10 cellular contexts compared by ENCODE assay signal in genomic region chr11:75429641-75429901, GRCh38. TPM values are rescaled to one million over a fixed set of nuclear protein-coding genes. Genes with fewer than 3 reads are reported as not detected.
A peak's percentile ranks its signal among the peaks of the same experiment; 100 is the strongest.
DNase-seq lines count a peak whose midpoint lies in the region; ATAC-seq, FAIRE-seq and TF ChIP-seq lines count a peak whose summit lies in the region.
"Had no signal": no experiment of that assay in that cellular context is flagged by ENCODE, and none has a peak within 500 bp of the region (broad histone marks: within the 10 kb centered on the region; RNA-seq: fewer than 3 reads in every experiment).

No MANE protein-coding gene starts in this region.

- 43% methylated on average over 7 of the region's 25 CpGs; no CpG with 5 or more reads in 1 of the 2 experiments for WGBS in H1 (ENCODE audit: extremely low coverage in 1 of 2, insufficient coverage in 1 of 2, insufficient read length in 1 of 2, insufficient replicate concordance in 2 of 2, low coverage in 1 of 2, low lambda C conversion rate in 2 of 2, missing lambda C conversion rate in 1 of 2), 2 experiments
- WGBS in trophoblast cell (ENCODE audit: extremely low coverage, insufficient coverage, insufficient read length) = no CpG with 5 or more reads among the region's 25 CpGs
- 15 to 32% (median 23%) methylated on average over 15 to 25 of the region's 25 CpGs for WGBS in heart left ventricle, 4 donors

- in situ Hi-C loops in ACHN (cut with HindIII; ENCODE audit: low pct_ligation_motif_present, low pct_unique_long_range_greater_than_20kb, low sequenced_read_pairs) = no loop called here

- H3K4ac ChIP-seq in H1 (replicated peaks; ENCODE audit: insufficient read length, low read depth, low read length) = no peak overlapping the region
- H3K4ac ChIP-seq in trophoblast cell (ENCODE audit: low read depth, low read length) = no peak overlapping the region

- H2AK5ac ChIP-seq in H1 (ENCODE audit: low read depth, low read length) (no peak overlapping the region), trophoblast cell (ENCODE audit: low read length) (no peak overlapping the region)

- no peak overlapping the region for H2BK15ac ChIP-seq in H1 (ENCODE audit: low read length)

- no peak overlapping the region for H2AFZ ChIP-seq in H1 (ENCODE audit: low read length)
- peak overlapping the region; percentile 61 for H2AFZ ChIP-seq in trophoblast cell (ENCODE audit: insufficient read depth, low read length, poor library complexity)

- no peak for ATAC-seq in CD4-positive, CD25-positive, alpha-beta regulatory T cell (ENCODE audit: low read depth in 2 of 2)
- ATAC-seq in RWPE2 (ENCODE audit: low read depth) = no peak
- no peak for ATAC-seq in heart left ventricle

- no peak overlapping the region for H3K4me3 ChIP-seq in CD4-positive, CD25-positive, alpha-beta regulatory T cell (ENCODE audit: low read depth, low read length)
- peak overlapping the region; percentile 37 for H3K4me3 ChIP-seq in RWPE2 (ENCODE audit: severe bottlenecking)
- peak overlapping the region in 1 of 4 experiments; percentile 27; a peak in 3 of 8 replicates for H3K4me3 ChIP-seq in H1 (ENCODE audit: extremely low read depth in 1 of 4, insufficient read depth in 2 of 4, low read depth in 3 of 4, low read length in 4 of 4)
- peak overlapping the region; percentile 57 for H3K4me3 ChIP-seq in trophoblast cell (ENCODE audit: low read depth, low read length)
- H3K4me3 ChIP-seq in heart left ventricle = peak overlapping the region in 6 of 12 donors; percentile 16 to 59 (median 50)

- H3K14ac ChIP-seq in H1 (ENCODE audit: insufficient read length) = no peak overlapping the region
- no peak overlapping the region for H3K14ac ChIP-seq in trophoblast cell (ENCODE audit: low read length)

- no peaks in the 10 kb centered on the region for H3K79me2 ChIP-seq in H1 (ENCODE audit: control insufficient read depth in 1 of 2, insufficient read depth in 2 of 2, low read length in 2 of 2)
- no peaks in the 10 kb centered on the region for H3K79me2 ChIP-seq in trophoblast cell (ENCODE audit: control insufficient read depth, insufficient read depth, low read length, poor library complexity)

- POLR2A ChIA-PET in H1 (lab: Charles Lee; ENCODE audit: partially characterized antibody) = interaction anchor here (0.8 to 27.9 kb wide), 4 partner anchors 9 to 168 kb away, joined by 3 to 570 read pairs (median 12); partner anchors contain the start of gene RPS3

- no peak overlapping the region for H4K5ac ChIP-seq in H1 (ENCODE audit: insufficient read length, low read depth, low read length)

- H2BK5ac ChIP-seq in H1 (ENCODE audit: low read depth, low read length) (no peak overlapping the region), trophoblast cell (ENCODE audit: low read depth, low read length, poor library complexity) (no peak overlapping the region)

- CTCF ChIA-PET in H1 (lab: Charles Lee; ENCODE audit: partially characterized antibody) = interaction anchor here (0.7 to 18.5 kb wide), 7 partner anchors 14 to 130 kb away, joined by 3 to 201 read pairs (median 4); partner anchors contain the start of gene GDPD5

- DNase-seq in CD4-positive, CD25-positive, alpha-beta regulatory T cell = no peak
- no peak for DNase-seq in RWPE2 (ENCODE audit: low spot score)
- no peak for DNase-seq in H1 (ENCODE audit: low read depth in 1 of 2, low spot score in 2 of 2)
- no peak for DNase-seq in trophoblast cell
- DNase-seq in HCEC 1CT = no peak
- DNase-seq in RPMI8226 = no peak
- no peak for DNase-seq in ACHN
- no peak for DNase-seq in heart left ventricle
- DNase-seq: kidney glomerular epithelial cell had no signal

- H3K9ac ChIP-seq in H1 (replicated peaks in 1 of 4; ENCODE audit: extremely low read depth in 1 of 4, low read depth in 3 of 4, low read length in 3 of 4) = no peak overlapping the region
- H3K9ac ChIP-seq in trophoblast cell (ENCODE audit: low read length) = no peak overlapping the region

- H3K36me3 ChIP-seq in CD4-positive, CD25-positive, alpha-beta regulatory T cell (ENCODE audit: control insufficient read depth, insufficient read depth, low read length) = no peaks in the 10 kb centered on the region
- no peaks in the 10 kb centered on the region for H3K36me3 ChIP-seq in RWPE2 (ENCODE audit: low read depth)
- peaks cover 0 to 17% (median 0%) of the 10 kb centered on the region in 4 experiments; a peak in 3 of 8 replicates for H3K36me3 ChIP-seq in H1 (ENCODE audit: control insufficient read depth in 2 of 4, insufficient read depth in 4 of 4, low read length in 3 of 4)
- H3K36me3 ChIP-seq in trophoblast cell (ENCODE audit: control insufficient read depth in 1 of 2, insufficient read depth in 2 of 2, low read length in 2 of 2) = peaks cover 0 to 2% of the 10 kb centered on the region in 2 experiments
- no peaks in the 10 kb centered on the region for H3K36me3 ChIP-seq in heart left ventricle
- H3K36me3 ChIP-seq: transverse colon had no signal

- no peaks in the 10 kb centered on the region for H3K36me3 Mint-ChIP-seq in CD4-positive, CD25-positive, alpha-beta regulatory T cell

- peaks cover 0 to 4% (median 2%) of the 10 kb centered on the region in 7 donors for H3K9me3 Mint-ChIP-seq in CD4-positive, CD25-positive, alpha-beta regulatory T cell

- FAIRE-seq in H1 (lab: Jason Lieb, UNC) = no peak

- peak overlapping the region; percentile 35 to 96 (median 84) for H3K27ac Mint-ChIP-seq in CD4-positive, CD25-positive, alpha-beta regulatory T cell

- peaks cover 45% of the 10 kb centered on the region for H3K27me3 Mint-ChIP-seq in CD4-positive, CD25-positive, alpha-beta regulatory T cell

- H3K79me1 ChIP-seq in H1 (ENCODE audit: low read depth, low read length) (no peaks in the 10 kb centered on the region), trophoblast cell (ENCODE audit: low read length) (no peaks in the 10 kb centered on the region)

- no peak for TF ChIP-seq EP300 in H1 (IDR thresholded peaks at IDR 0.05; ENCODE audit: borderline replicate concordance in 1 of 2, low read depth in 2 of 2, low read length in 2 of 2)

- H4K8ac ChIP-seq in H1 (ENCODE audit: extremely low read depth, insufficient read depth, low read length) (no peak overlapping the region), trophoblast cell (ENCODE audit: low read depth, low read length) (no peak overlapping the region)

- H3K4me1 Mint-ChIP-seq in CD4-positive, CD25-positive, alpha-beta regulatory T cell = peaks cover 0 to 29% (median 17%) of the 10 kb centered on the region in 4 donors

- intact Hi-C loops in heart left ventricle (cut with DNase I) = no loop called here

- H4K91ac ChIP-seq in H1 (replicated peaks; ENCODE audit: insufficient read length, low read length) (no peak overlapping the region), trophoblast cell (ENCODE audit: low read depth, low read length) (no peak overlapping the region)

- no peak for TF ChIP-seq CTCF in RWPE2 (IDR thresholded peaks at IDR 0.05; ENCODE audit: poor library complexity, severe bottlenecking)
- TF ChIP-seq CTCF in H1 (IDR thresholded peaks at IDR 0.05; ENCODE audit: control extremely low read depth in 1 of 3, insufficient read depth in 1 of 3, low read depth in 1 of 3, low read length in 3 of 3) = no peak
- no peak for TF ChIP-seq CTCF in heart left ventricle (IDR thresholded peaks at IDR 0.05)

- peaks cover 12% of the 10 kb centered on the region for H3K4me1 ChIP-seq in CD4-positive, CD25-positive, alpha-beta regulatory T cell (ENCODE audit: control insufficient read depth, insufficient read depth, low read length, poor library complexity, severe bottlenecking)
- H3K4me1 ChIP-seq in RWPE2 (ENCODE audit: insufficient read depth, poor library complexity, severe bottlenecking) (peaks cover 2% of the 10 kb centered on the region), H1 (replicated peaks in 1 of 4; ENCODE audit: control insufficient read depth in 3 of 4, insufficient read depth in 4 of 4, low read length in 3 of 4) (peaks cover 0 to 25% (median 15%) of the 10 kb centered on the region in 4 experiments; a peak in 6 of 7 replicates), trophoblast cell (ENCODE audit: control insufficient read depth in 1 of 2, insufficient read depth in 2 of 2, low read length in 2 of 2) (peaks cover 10 to 14% of the 10 kb centered on the region in 2 experiments), heart left ventricle (peaks cover 0 to 34% (median 16%) of the 10 kb centered on the region in 12 donors)

- H4K12ac ChIP-seq in trophoblast cell (ENCODE audit: low read depth, low read length) = no peak overlapping the region

- H3K23ac ChIP-seq in H1 (ENCODE audit: insufficient read length) (no peak overlapping the region), trophoblast cell (ENCODE audit: low read length) (no peak overlapping the region)

- H4K20me1 ChIP-seq in H1 (replicated peaks in 1 of 2; ENCODE audit: control insufficient read depth in 1 of 2, insufficient read depth in 2 of 2, low read length in 2 of 2) = peaks cover 3 to 5% of the 10 kb centered on the region in 2 experiments

- H3K27me3 ChIP-seq in CD4-positive, CD25-positive, alpha-beta regulatory T cell (ENCODE audit: control insufficient read depth, insufficient read depth, low read length) = peaks cover 12% of the 10 kb centered on the region
- H3K27me3 ChIP-seq in RWPE2 (ENCODE audit: insufficient read depth, poor library complexity, severe bottlenecking) (peaks cover 4% of the 10 kb centered on the region), H1 (replicated peaks in 1 of 4; ENCODE audit: control insufficient read depth in 3 of 4, extremely low read depth in 1 of 4, insufficient read depth in 3 of 4, low read length in 3 of 4) (peaks cover 47 to 72% (median 62%) of the 10 kb centered on the region in 4 experiments), trophoblast cell (ENCODE audit: insufficient read depth, low read length) (peaks cover 52% of the 10 kb centered on the region), heart left ventricle (peaks cover 0 to 39% (median 14%) of the 10 kb centered on the region in 9 donors)

- TF ChIP-seq RAD21 in H1 (IDR thresholded peaks at IDR 0.05 in 1 of 2, conservative IDR thresholded peaks at IDR 0.05 in 1 of 2; ENCODE audit: low read depth in 2 of 2, low read length in 2 of 2) = no peak

- no peak overlapping the region for H2BK20ac ChIP-seq in H1 (ENCODE audit: low read length)

- H3K4me2 ChIP-seq in H1 (ENCODE audit: insufficient read depth in 1 of 2, low read depth in 2 of 2, low read length in 2 of 2) = peak overlapping the region; percentile 48 to 60; a peak in 3 of 4 replicates
- peak overlapping the region; percentile 76 for H3K4me2 ChIP-seq in trophoblast cell (ENCODE audit: low read length)

- no peak overlapping the region for H3K27ac ChIP-seq in CD4-positive, CD25-positive, alpha-beta regulatory T cell (ENCODE audit: insufficient read depth, low read length, poor library complexity, severe bottlenecking)
- H3K27ac ChIP-seq in RWPE2 (ENCODE audit: poor library complexity, severe bottlenecking) (peak overlapping the region; percentile 0), H1 (ENCODE audit: low read depth, low read length) (no peak overlapping the region), trophoblast cell (ENCODE audit: low read depth, low read length) (no peak overlapping the region), heart left ventricle (no peak overlapping the region)

- H3K4me3 Mint-ChIP-seq in CD4-positive, CD25-positive, alpha-beta regulatory T cell = peak overlapping the region; percentile 23 to 86 (median 83)

- H3K23me2 ChIP-seq in H1 (ENCODE audit: low read depth, low read length) = peaks cover 8% of the 10 kb centered on the region; the same call in 1 of the 2 replicates

- no peak for TF ChIP-seq POLR2A in H1 (IDR thresholded peaks at IDR 0.05; ENCODE audit: control extremely low read depth in 1 of 2, low read depth in 2 of 2, low read length in 2 of 2)
- TF ChIP-seq POLR2A in heart left ventricle (IDR thresholded peaks at IDR 0.05) = no peak

- H3K18ac ChIP-seq in H1 (ENCODE audit: extremely low read depth, low read length) (peak overlapping the region; percentile 57; the same call in 1 of the 2 replicates), trophoblast cell (ENCODE audit: low read length) (no peak overlapping the region)

- H3K56ac ChIP-seq in H1 (replicated peaks; ENCODE audit: insufficient read length, low read depth, low read length) = no peak overlapping the region

- H2BK120ac ChIP-seq in H1 (replicated peaks; ENCODE audit: low read depth, low read length) = no peak overlapping the region
- no peak overlapping the region for H2BK120ac ChIP-seq in trophoblast cell (ENCODE audit: insufficient read depth, low read length, poor library complexity)

- no peak overlapping the region for H2BK12ac ChIP-seq in H1 (ENCODE audit: low read depth, low read length)
- H2BK12ac ChIP-seq in trophoblast cell (ENCODE audit: low read length) = no peak overlapping the region

- peaks cover 0 to 7% of the 10 kb centered on the region in 2 experiments for H3K9me3 ChIP-seq in CD4-positive, CD25-positive, alpha-beta regulatory T cell (ENCODE audit: control insufficient read depth in 2 of 2, low read length in 2 of 2)
- no peaks in the 10 kb centered on the region for H3K9me3 ChIP-seq in RWPE2 (ENCODE audit: severe bottlenecking)
- H3K9me3 ChIP-seq in H1 (ENCODE audit: insufficient read depth in 2 of 2, low read depth in 1 of 2, low read length in 1 of 2) = peaks cover 9 to 19% of the 10 kb centered on the region in 2 experiments; a peak in 3 of 4 replicates
- peaks cover 26% of the 10 kb centered on the region for H3K9me3 ChIP-seq in trophoblast cell (ENCODE audit: insufficient read depth, low read depth, low read length)
- H3K9me3 ChIP-seq in heart left ventricle = peaks cover 0 to 9% (median 4%) of the 10 kb centered on the region in 12 donors
- H3K9me3 ChIP-seq: transverse colon had no signal

RNA-seq across cellular contexts. Expression of gene KLHL35, which starts 3.4 kb away (rescaled TPM):
- 0.47 TPM for total RNA-seq in CD4-positive, CD25-positive, alpha-beta regulatory T cell
- under 1 TPM in 3 of 4 donors, not detected in 1; 0.31 to 0.78 (median 0.49) TPM for polyA plus RNA-seq in CD4-positive, CD25-positive, alpha-beta regulatory T cell
- total RNA-seq in H1 (2021; fragmentation: NEBNext Ultra II Directional; extraction: Animal tissue kit (Norgen Biotek cat#: 25700)) = 0.35 and 0.40 TPM in 2 replicates
- polyA plus RNA-seq in H1 (2011; rRNA removed) (0.41 and 0.64 TPM in 2 replicates), heart left ventricle (under 1 TPM; 0.11 to 0.76 TPM)
- 0.50 TPM for polyA plus RNA-seq in H1 (2011; cell fraction: cytosol; rRNA removed)
- polyA plus RNA-seq in H1 (2011; cell fraction: nucleus; rRNA removed) = 0.40 TPM
- polyA plus RNA-seq in H1 (2012, experiment 1 of 2) = 0.24 to 0.70 TPM (median 0.66 TPM) in 3 of 4 replicates, not detected in the other
- 0.24 TPM for polyA plus RNA-seq in H1 (2012, experiment 2 of 2)
- 0.32 TPM for polyA plus RNA-seq in H1 (2013, experiment 1 of 2)
- 0.31 TPM for polyA plus RNA-seq in H1 (2013, experiment 2 of 2)
- polyA minus RNA-seq in H1 (2011; rRNA and poly(A)+ RNA removed) = 0.10 TPM in 1 of 2 replicates, not detected in the other
- 1.0 TPM for polyA minus RNA-seq in H1 (2011; cell fraction: cytosol; rRNA and poly(A)+ RNA removed)
- not detected for polyA minus RNA-seq in H1 (2011; cell fraction: nucleus; rRNA and poly(A)+ RNA removed)
- 0.08 and 0.10 TPM in 2 replicates for polyA plus RNA-seq in trophoblast cell (2013)
- total RNA-seq in heart left ventricle = 1 to 10 TPM in 1 of 9 donors, under 1 TPM in 7, not detected in 1; 0.21 to 1.1 (median 0.45) TPM

RNA-seq across cellular contexts. Expression of gene RPS3, which starts 30.3 kb away (rescaled TPM):
- total RNA-seq in CD4-positive, CD25-positive, alpha-beta regulatory T cell = 3,495 TPM
- polyA plus RNA-seq in CD4-positive, CD25-positive, alpha-beta regulatory T cell = 1,000 to 10,000 TPM; 3,908 to 6,708 (median 5,568) TPM
- 3,813 and 3,882 TPM in 2 replicates for total RNA-seq in H1 (2021; fragmentation: NEBNext Ultra II Directional; extraction: Animal tissue kit (Norgen Biotek cat#: 25700))
- polyA plus RNA-seq in H1 (2011; rRNA removed) (4,194 and 5,088 TPM in 2 replicates), heart left ventricle (1,000 to 10,000 TPM in 1 of 2 donors, 100 to 1,000 TPM in 1; 761 to 2,100 TPM)
- 5,780 TPM for polyA plus RNA-seq in H1 (2011; cell fraction: cytosol; rRNA removed)
- 3,386 TPM for polyA plus RNA-seq in H1 (2011; cell fraction: nucleus; rRNA removed)
- polyA plus RNA-seq in H1 (2012, experiment 1 of 2) = 4,233 to 5,711 TPM (median 5,025 TPM) in 4 replicates
- polyA plus RNA-seq in H1 (2012, experiment 2 of 2) = 24,266 TPM
- polyA plus RNA-seq in H1 (2013, experiment 1 of 2) = 5,747 TPM
- 5,667 TPM for polyA plus RNA-seq in H1 (2013, experiment 2 of 2)
- 985 and 1,133 TPM in 2 replicates for polyA minus RNA-seq in H1 (2011; rRNA and poly(A)+ RNA removed)
- 694 TPM for polyA minus RNA-seq in H1 (2011; cell fraction: cytosol; rRNA and poly(A)+ RNA removed)
- 657 TPM for polyA minus RNA-seq in H1 (2011; cell fraction: nucleus; rRNA and poly(A)+ RNA removed)
- 4,211 and 4,337 TPM in 2 replicates for polyA plus RNA-seq in trophoblast cell (2013)
- 1,000 to 10,000 TPM in 4 of 9 donors, 100 to 1,000 TPM in 5; 434 to 1,232 (median 990) TPM for total RNA-seq in heart left ventricle
